Comparison of ENCODE assay signal across 15 cellular contexts in the genomic region with DNA sequence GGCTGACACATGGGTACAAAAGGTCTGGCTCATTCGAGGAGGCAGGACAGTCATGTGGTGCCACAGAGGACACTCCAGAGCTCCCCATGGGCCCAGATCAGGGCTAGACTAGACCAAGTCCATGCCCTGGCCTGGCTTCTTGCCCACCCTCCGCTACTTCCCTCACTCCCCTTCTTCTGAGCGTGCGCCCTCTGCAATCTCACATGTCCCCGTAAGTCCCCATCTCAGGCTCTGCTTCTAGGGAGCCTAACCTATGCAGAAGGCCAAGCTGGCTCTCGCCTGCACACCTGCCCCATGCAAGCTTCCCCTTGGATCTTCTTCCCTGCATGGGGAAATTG.
"Had no signal": no experiment of that assay in that cellular context is flagged by ENCODE, and none has a peak within 500 bp of the region (broad histone marks: within the 10 kb centered on the region; RNA-seq: fewer than 3 reads in every experiment).

No MANE protein-coding gene starts in this region.

- H3K9me3 Mint-ChIP-seq: activated B cell treated with CpG ODN at 0.5 μM for 24 hours; activated T-cell treated with anti-CD3 and anti-CD28 coated beads, Interleukin-2, amount 50 U/mL, for 4 hours; natural killer cell treated with Interleukin-12 subunit alpha and Interleukin-12 subunit beta and Interleukin-15 and Interleukin-18, amount 100 ng/mL, for 72 hours had no signal

- ATAC-seq: activated naive CD8-positive, alpha-beta T cell treated with anti-CD3 and anti-CD28 coated beads, Interleukin-2, amount 50 U/mL, for 24 hours; activated T-cell treated with anti-CD3 and anti-CD28 coated beads, Interleukin-2, amount 50 U/mL, for 4 hours; stimulated activated naive B cell treated with anti-CD40 and anti-IgM and Interleukin-4, amounts not matched to agents 10 μg/mL and 1 μg/mL and 100 μg/mL, for 72 hours; upper lobe of right lung had no signal

- H3K27ac ChIP-seq: thoracic aorta, upper lobe of right lung had no signal

- H3K4me1 ChIP-seq: upper lobe of right lung had no signal

- H3K9me3 ChIP-seq: thoracic aorta, upper lobe of right lung had no signal

- H3K36me3 ChIP-seq: thoracic aorta, upper lobe of right lung had no signal

- H3K27me3 Mint-ChIP-seq: activated B cell treated with CpG ODN at 0.5 μM for 24 hours had no signal

- DNase-seq: activated B cell treated with CpG ODN at 0.5 μM for 24 hours; activated CD4-positive, alpha-beta memory T cell treated with anti-CD3 and anti-CD28 coated beads for 36 hours; activated CD4-positive, alpha-beta T cell treated with anti-CD3 and anti-CD28 coated beads for 4 hours; activated effector memory CD4-positive, alpha-beta T cell treated with Interleukin-2 at 50 U/mL for 16 hours; activated naive CD4-positive, alpha-beta T cell treated with anti-CD3 and anti-CD28 coated beads, Interleukin-2, amount 10 ng/mL, durations not matched to agents 7 days and 5 days; activated naive CD8-positive, alpha-beta T cell treated with anti-CD3 and anti-CD28 coated beads, Interleukin-2, amount 50 U/mL, for 24 hours; activated T-cell treated with anti-CD3 and anti-CD28 coated beads, Interleukin-2, amount 50 U/mL, for 4 hours; anterior cingulate cortex; cortex of kidney; stimulated activated naive B cell treated with anti-CD40 and anti-IgM and Interleukin-4, amounts not matched to agents 10 μg/mL and 1 μg/mL and 100 μg/mL, for 72 hours; upper lobe of right lung had no signal

- H3K36me3 Mint-ChIP-seq: activated CD4-positive, alpha-beta memory T cell treated with anti-CD3 and anti-CD28 coated beads for 36 hours; activated naive CD4-positive, alpha-beta T cell treated with anti-CD3 and anti-CD28 coated beads, Interleukin-2, amount 10 ng/mL, durations not matched to agents 7 days and 5 days; brain; natural killer cell treated with Interleukin-12 subunit alpha and Interleukin-12 subunit beta and Interleukin-15 and Interleukin-18, amount 100 ng/mL, for 72 hours; stimulated activated naive B cell treated with anti-CD40 and anti-IgM and Interleukin-4, amounts not matched to agents 10 μg/mL and 1 μg/mL and 100 μg/mL, for 72 hours had no signal

- H3K4me1 Mint-ChIP-seq: activated B cell treated with CpG ODN at 0.5 μM for 24 hours; activated naive CD4-positive, alpha-beta T cell treated with anti-CD3 and anti-CD28 coated beads, Interleukin-2, amount 10 ng/mL, durations not matched to agents 7 days and 5 days; activated naive CD8-positive, alpha-beta T cell treated with anti-CD3 and anti-CD28 coated beads, Interleukin-2, amount 50 U/mL, for 24 hours; central memory CD8-positive, alpha-beta T cell; stimulated activated naive B cell treated with anti-CD40 and anti-IgM and Interleukin-4, amounts not matched to agents 10 μg/mL and 1 μg/mL and 100 μg/mL, for 72 hours had no signal

- H3K4me3 Mint-ChIP-seq: activated B cell treated with CpG ODN at 0.5 μM for 24 hours; activated CD4-positive, alpha-beta memory T cell treated with anti-CD3 and anti-CD28 coated beads for 36 hours; activated naive CD4-positive, alpha-beta T cell treated with anti-CD3 and anti-CD28 coated beads, Interleukin-2, amount 10 ng/mL, durations not matched to agents 7 days and 5 days; activated naive CD8-positive, alpha-beta T cell treated with anti-CD3 and anti-CD28 coated beads, Interleukin-2, amount 50 U/mL, for 24 hours; activated T-cell treated with anti-CD3 and anti-CD28 coated beads, Interleukin-2, amount 50 U/mL, for 4 hours; brain; central memory CD8-positive, alpha-beta T cell; natural killer cell treated with Interleukin-12 subunit alpha and Interleukin-12 subunit beta and Interleukin-15 and Interleukin-18, amount 100 ng/mL, for 72 hours; stimulated activated naive B cell treated with anti-CD40 and anti-IgM and Interleukin-4, amounts not matched to agents 10 μg/mL and 1 μg/mL and 100 μg/mL, for 72 hours had no signal

- H3K27ac Mint-ChIP-seq: activated B cell treated with CpG ODN at 0.5 μM for 24 hours; activated CD4-positive, alpha-beta memory T cell treated with anti-CD3 and anti-CD28 coated beads for 36 hours; activated naive CD4-positive, alpha-beta T cell treated with anti-CD3 and anti-CD28 coated beads, Interleukin-2, amount 10 ng/mL, durations not matched to agents 7 days and 5 days; activated naive CD8-positive, alpha-beta T cell treated with anti-CD3 and anti-CD28 coated beads, Interleukin-2, amount 50 U/mL, for 24 hours; stimulated activated naive B cell treated with anti-CD40 and anti-IgM and Interleukin-4, amounts not matched to agents 10 μg/mL and 1 μg/mL and 100 μg/mL, for 72 hours had no signal

- H3K4me3 ChIP-seq: thoracic aorta, upper lobe of right lung had no signal
